8 cellular contexts compared by ENCODE assay signal in the genomic region with DNA sequence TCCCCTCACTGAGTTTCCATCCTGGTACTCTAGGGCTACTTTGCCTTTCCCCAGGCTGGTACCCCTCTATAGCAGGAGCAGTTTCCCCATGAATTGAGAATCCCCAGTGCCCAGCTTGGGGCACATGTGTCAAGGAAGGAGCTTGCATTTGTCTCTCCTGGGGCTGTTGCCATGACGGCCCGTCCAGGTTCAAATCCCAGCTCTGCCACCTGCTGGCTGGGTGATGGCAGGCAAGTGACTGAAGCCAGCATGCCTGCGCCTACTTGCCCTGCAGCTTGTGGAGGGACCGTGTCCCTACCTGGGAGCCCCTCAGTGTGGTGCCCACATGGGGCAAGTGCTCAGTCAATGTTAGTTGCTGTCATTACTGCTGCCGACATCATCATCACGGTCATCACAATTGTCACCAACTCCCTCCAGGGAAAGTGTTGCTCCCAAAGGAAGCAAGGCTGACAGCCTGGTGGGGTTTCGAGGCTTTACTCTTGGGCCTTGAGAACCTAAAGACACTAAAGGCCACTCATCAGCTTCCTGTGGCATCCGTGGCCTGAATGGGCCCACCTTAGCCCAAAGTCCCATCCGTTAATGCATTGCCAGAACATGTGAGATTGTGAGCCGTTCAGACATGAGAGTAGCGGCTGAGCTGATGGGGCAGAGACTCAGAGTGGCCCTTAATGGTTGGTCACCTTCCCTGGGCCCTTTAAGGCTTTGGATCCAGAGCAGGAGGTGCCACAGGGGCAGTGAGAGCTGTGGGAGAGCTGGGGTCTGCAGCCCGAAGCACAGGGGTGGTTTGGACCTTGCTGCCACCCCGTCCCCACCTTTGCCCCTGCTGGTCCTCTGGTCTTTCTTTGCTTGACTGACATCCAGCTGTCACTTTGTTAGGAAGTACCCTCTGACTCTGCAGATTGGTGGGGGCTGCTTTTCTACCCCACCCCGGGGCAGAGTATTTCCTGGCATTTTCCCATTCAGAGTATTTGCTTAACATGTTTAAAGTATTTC.
DNase-seq lines count a peak whose midpoint lies in the region; ATAC-seq and TF ChIP-seq lines count a peak whose summit lies in the region.

No MANE protein-coding gene starts in this region.

- H3K27me3 Mint-ChIP-seq in activated T-helper 1 cell treated with anti-CD3 and anti-CD28 coated beads, Interleukin-12 subunit alpha, Interleukin-12 subunit beta, Interleukin-2, Interleukin-4 antibody, amounts not matched to agents 30 ng/mL and 10 ng/mL and 1 ng/mL, durations not matched to agents 14 hours and 24 hours and 36 hours (ENCODE audit: insufficient read depth) = no peaks in the 10 kb centered on the region

- peaks cover 10% of the 10 kb centered on the region for H3K4me1 ChIP-seq in NT2/D1 (ENCODE audit: insufficient read depth, insufficient read length)
- peaks cover 0 to under 1% (median 0%) of the 10 kb centered on the region in 3 donors for H3K4me1 ChIP-seq in gastroesophageal sphincter

- H3K4me3 ChIP-seq in NT2/D1 (ENCODE audit: insufficient read length, low read depth) = no peak overlapping the region
- no peak overlapping the region for H3K4me3 ChIP-seq in gastroesophageal sphincter

- H3K4me1 Mint-ChIP-seq in activated T-helper 1 cell treated with anti-CD3 and anti-CD28 coated beads, Interleukin-12 subunit alpha, Interleukin-12 subunit beta, Interleukin-2, Interleukin-4 antibody, amounts not matched to agents 30 ng/mL and 10 ng/mL and 1 ng/mL, durations not matched to agents 14 hours and 24 hours and 36 hours (ENCODE audit: low read depth) = peaks cover 17% of the 10 kb centered on the region

- H3K27ac ChIP-seq in gastroesophageal sphincter = no peak overlapping the region

- H3K36me3 Mint-ChIP-seq in activated T-helper 1 cell treated with anti-CD3 and anti-CD28 coated beads, Interleukin-12 subunit alpha, Interleukin-12 subunit beta, Interleukin-2, Interleukin-4 antibody, amounts not matched to agents 30 ng/mL and 10 ng/mL and 1 ng/mL, durations not matched to agents 14 hours and 24 hours and 36 hours (ENCODE audit: low read depth) = peaks cover 2% of the 10 kb centered on the region

- no peaks in the 10 kb centered on the region for H3K27me3 ChIP-seq in NT2/D1 (ENCODE audit: insufficient read depth, insufficient read length)
- H3K27me3 ChIP-seq in gastroesophageal sphincter = no peaks in the 10 kb centered on the region

- no peak for ATAC-seq in gastroesophageal sphincter
- ATAC-seq in GM18868 (IDR thresholded peaks at IDR 0.05; ENCODE audit: unreplicated experiment) = no peak
- ATAC-seq in GM19395 (IDR thresholded peaks at IDR 0.05; ENCODE audit: unreplicated experiment) = no peak

- H3K9me3 Mint-ChIP-seq in activated T-helper 1 cell treated with anti-CD3 and anti-CD28 coated beads, Interleukin-12 subunit alpha, Interleukin-12 subunit beta, Interleukin-2, Interleukin-4 antibody, amounts not matched to agents 30 ng/mL and 10 ng/mL and 1 ng/mL, durations not matched to agents 14 hours and 24 hours and 36 hours = no peaks in the 10 kb centered on the region

- TF ChIP-seq EP300 in gastroesophageal sphincter (IDR thresholded peaks at IDR 0.05) = no peak

- H3K9me3 ChIP-seq in NT2/D1 (ENCODE audit: insufficient read depth, low read length) = no peaks in the 10 kb centered on the region
- H3K9me3 ChIP-seq in gastroesophageal sphincter = no peaks in the 10 kb centered on the region

- DNase-seq in NT2/D1 (ENCODE audit: low read depth, low spot score) = peak; percentile 57
- peak; percentile 31 for DNase-seq in activated T-helper 1 cell treated with anti-CD3 and anti-CD28 coated beads, Interleukin-12 subunit alpha, Interleukin-12 subunit beta, Interleukin-2, Interleukin-4 antibody, amounts not matched to agents 30 ng/mL and 10 ng/mL and 1 ng/mL, durations not matched to agents 14 hours and 24 hours and 36 hours (ENCODE audit: low spot score)
- DNase-seq in renal cortical epithelial cell (ENCODE audit: low read depth) = peak; percentile 16
- DNase-seq in inferior parietal cortex (ENCODE audit: extremely low spot score) = no peak

- 60 to 84% methylated on average over 2 to 6 of the region's 14 CpGs for WGBS in gastroesophageal sphincter (ENCODE audit: low coverage in 1 of 2), 2 donors

- H3K4me3 Mint-ChIP-seq in activated T-helper 1 cell treated with anti-CD3 and anti-CD28 coated beads, Interleukin-12 subunit alpha, Interleukin-12 subunit beta, Interleukin-2, Interleukin-4 antibody, amounts not matched to agents 30 ng/mL and 10 ng/mL and 1 ng/mL, durations not matched to agents 14 hours and 24 hours and 36 hours = no peak overlapping the region

- intact Hi-C loops in activated T-helper 1 cell treated with anti-CD3 and anti-CD28 coated beads, Interleukin-12 subunit alpha, Interleukin-12 subunit beta, Interleukin-2, Interleukin-4 antibody, amounts not matched to agents 30 ng/mL and 10 ng/mL and 1 ng/mL, durations not matched to agents 14 hours and 24 hours and 36 hours (cut with micrococcal nuclease) = loop anchor here (1.0 kb wide), 1 partner anchor 227 kb away; no protein-coding TSS in a partner anchor

- peak; percentile 61 for TF ChIP-seq CTCF in GM12873 (IDR thresholded peaks at IDR 0.05; ENCODE audit: insufficient read depth, low read depth, low read length, missing control alignments)
- peak in 3 of 4 experiments; percentile 44 to 61 (median 59) for TF ChIP-seq CTCF in gastroesophageal sphincter (IDR thresholded peaks at IDR 0.05)

- TF ChIP-seq POLR2A in gastroesophageal sphincter (IDR thresholded peaks at IDR 0.05) = no peak

- H3K36me3 ChIP-seq in NT2/D1 (ENCODE audit: insufficient read depth, insufficient read length, low read length) (peaks cover 7% of the 10 kb centered on the region), gastroesophageal sphincter (peaks cover 0 to 29% of the 10 kb centered on the region in 2 donors)

- H3K27ac Mint-ChIP-seq in activated T-helper 1 cell treated with anti-CD3 and anti-CD28 coated beads, Interleukin-12 subunit alpha, Interleukin-12 subunit beta, Interleukin-2, Interleukin-4 antibody, amounts not matched to agents 30 ng/mL and 10 ng/mL and 1 ng/mL, durations not matched to agents 14 hours and 24 hours and 36 hours = no peak overlapping the region

- no peak overlapping the region for H3K9ac ChIP-seq in NT2/D1 (ENCODE audit: insufficient read length, low read depth)
